ENCODE assay signal across 8 cellular contexts in the genomic region with DNA sequence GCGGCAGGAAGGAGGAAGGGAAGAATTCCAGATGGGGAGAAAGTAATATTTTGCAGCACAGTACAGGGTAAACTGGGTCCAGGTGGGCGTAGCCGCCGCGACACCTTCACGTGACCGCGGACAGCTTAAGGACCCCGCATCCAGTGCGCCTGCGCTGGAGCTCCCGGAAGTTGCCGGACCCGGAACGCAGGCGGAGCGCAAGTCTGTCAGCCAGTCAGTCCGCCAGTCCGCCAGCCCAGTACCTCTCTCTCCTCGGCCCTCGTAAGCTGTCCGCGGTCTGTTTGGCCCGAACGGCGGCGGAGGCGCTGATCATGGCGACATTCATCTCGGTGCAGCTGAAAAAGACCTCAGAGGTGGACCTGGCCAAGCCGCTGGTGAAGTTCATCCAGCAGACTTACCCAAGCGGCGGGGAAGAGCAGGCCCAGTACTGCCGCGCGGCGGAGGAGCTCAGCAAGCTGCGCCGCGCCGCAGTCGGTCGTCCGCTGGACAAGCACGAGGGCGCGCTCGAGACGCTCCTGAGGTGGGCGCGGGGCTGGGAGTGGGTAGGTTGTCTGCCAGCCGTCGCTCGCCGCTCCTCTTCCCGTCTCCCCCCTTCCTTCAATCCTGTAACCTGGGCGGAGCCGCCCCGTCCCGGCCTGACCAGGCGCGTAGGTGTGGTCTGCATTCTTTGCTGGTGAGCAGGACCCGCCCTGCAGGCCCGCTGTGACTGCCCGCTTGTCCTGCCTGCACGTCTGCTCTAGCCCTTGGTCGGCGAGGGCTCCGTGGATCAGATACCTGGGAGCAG. TPM values are rescaled to one million over a fixed set of nuclear protein-coding genes. Genes with fewer than 3 reads are reported as not detected.
A peak's percentile ranks its signal among the peaks of the same experiment; 100 is the strongest.
DNase-seq lines count a peak whose midpoint lies in the region; ATAC-seq, FAIRE-seq and TF ChIP-seq lines count a peak whose summit lies in the region.

Gene PDCD6IP, plus strand, starts transcription at position 213 of the 784 bp plus-strand sequence. Its CDS starts 99 bp downstream, at position 312.

- TF ChIP-seq CTCF in progenitor cell of endocrine pancreas (IDR thresholded peaks at IDR 0.05; ENCODE audit: unreplicated experiment) = peak; percentile 17

- H3K9me3 Mint-ChIP-seq in progenitor cell of endocrine pancreas (ENCODE audit: low read depth) = peaks cover 9% of the 10 kb centered on the region

- H3K4me3 Mint-ChIP-seq in progenitor cell of endocrine pancreas (ENCODE audit: low read depth) = peak within 1 kb of the TSS; percentile 100

- H3K4me1 Mint-ChIP-seq in progenitor cell of endocrine pancreas (ENCODE audit: low read depth) = peaks cover 22% of the 10 kb centered on the region

- intact Hi-C loops in left cardiac atrium (cut with DNase I) = no loop called here

- FAIRE-seq in GM12891 (lab: Jason Lieb, UNC) = peak; percentile 95

- peaks cover 6% of the 10 kb centered on the region for H3K27me3 Mint-ChIP-seq in progenitor cell of endocrine pancreas

- ATAC-seq in HG02763 (IDR thresholded peaks at IDR 0.05; ENCODE audit: unreplicated experiment) (peak; percentile 95), left cardiac atrium (peak; percentile 97 to 98)

- DNase-seq in GM12891 (ENCODE audit: insufficient read length, low spot score) = peak; percentile 77
- DNase-seq in NCI-H1417 (lab: John Stamatoyannopoulos, UW) = peak; percentile 78 to 88 (median 85)
- DNase-seq in T-helper 1 cell = peak; percentile 77 to 93 (median 83)
- DNase-seq in amniotic epithelial cell (ENCODE audit: low read depth) = peak; percentile 86
- DNase-seq in left cardiac atrium = peak; percentile 96
- DNase-seq in progenitor cell of endocrine pancreas (ENCODE audit: low spot score, unreplicated experiment) = peak; percentile 82
- DNase-seq in ureter (ENCODE audit: low spot score) = peak; percentile 93

- H3K36me3 Mint-ChIP-seq in progenitor cell of endocrine pancreas (ENCODE audit: insufficient read depth) = peaks cover 11% of the 10 kb centered on the region

- H3K27ac Mint-ChIP-seq in progenitor cell of endocrine pancreas = peak within 1 kb of the TSS; percentile 99

- peak; percentile 98 for TF ChIP-seq POLR2A in GM12891 (IDR thresholded peaks at IDR 0.05; ENCODE audit: low read depth, low read length)

TF ChIP-seq in GM12891, 5 proteins besides CTCF, POLR2A, EP300 and RAD21:
- TF ChIP-seq POU2F2 (IDR thresholded peaks at IDR 0.05; ENCODE audit: low read depth, low read length) (no peak), TAF1 (IDR thresholded peaks at IDR 0.05; ENCODE audit: low read depth, low read length) (peak; percentile 93), PAX5 (IDR thresholded peaks at IDR 0.05; ENCODE audit: insufficient read depth, low read length, severe bottlenecking) (peak; percentile 26), SPI1 (IDR thresholded peaks at IDR 0.05; ENCODE audit: low read depth, low read length) (no peak), POLR2AphosphoS5 (IDR thresholded peaks at IDR 0.05; ENCODE audit: low read depth, low read length) (peak; percentile 98)

RNA-seq across cellular contexts. Expression of gene PDCD6IP, which starts in this region (rescaled TPM):
- 58.3 TPM for polyA plus RNA-seq in GM12891 (2012; ENCODE audit: low read depth, missing spikeins)
- total RNA-seq in left cardiac atrium (100 to 1,000 TPM; 138 to 147 TPM), progenitor cell of endocrine pancreas (113 and 133 TPM in 2 replicates), ureter (211 TPM)

Comparison
In these comparisons a context has a peak if more than half of its experiments do, and no peak if none do; other contexts are left out.
1. Peak in every context shown above with its lines: DNase-seq and ATAC-seq.